Comparison of ENCODE assay signal across 10 cellular contexts in the genomic region with DNA sequence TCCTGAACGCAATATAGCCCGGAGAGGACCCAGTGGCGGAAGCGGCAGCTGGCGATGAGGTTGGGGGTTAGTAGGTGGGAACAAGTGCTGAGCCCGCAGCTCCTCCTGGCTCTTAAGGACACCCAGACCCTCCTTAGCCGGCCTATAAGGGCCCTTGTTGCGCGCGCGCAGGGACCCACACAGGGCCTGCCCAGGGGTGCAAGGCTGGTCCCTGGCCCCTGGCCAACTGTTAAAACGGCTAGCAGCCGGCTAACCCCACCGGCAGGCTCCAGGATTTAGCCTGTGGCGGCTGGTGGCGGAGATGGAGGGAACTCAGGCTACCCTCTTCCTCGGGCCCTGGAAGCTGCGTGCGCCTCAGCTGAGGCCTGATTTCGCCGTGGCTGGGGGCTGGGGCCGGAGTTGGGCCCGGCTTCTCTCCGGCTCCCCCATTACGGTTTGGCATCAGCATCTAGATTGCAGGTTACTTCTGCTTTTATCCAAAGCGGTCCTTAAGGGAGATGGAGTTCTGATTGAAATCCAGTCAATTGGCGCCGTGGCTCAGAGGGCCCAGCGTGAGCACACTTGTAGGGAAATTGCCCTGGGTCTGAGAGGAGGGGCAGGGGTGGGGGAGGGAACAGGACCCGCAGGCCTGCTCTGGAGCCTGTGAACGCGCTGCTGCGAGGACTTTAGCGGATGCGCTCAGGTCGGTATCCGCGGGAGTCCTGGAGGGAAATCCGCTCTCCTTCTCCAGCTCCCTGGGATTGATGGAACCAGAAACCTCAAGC. TPM values are rescaled to one million over a fixed set of nuclear protein-coding genes. Genes with fewer than 3 reads are reported as not detected.
DNase-seq lines count a peak whose midpoint lies in the region; ATAC-seq and TF ChIP-seq lines count a peak whose summit lies in the region.
"Had no signal": no experiment of that assay in that cellular context is flagged by ENCODE, and none has a peak within 500 bp of the region (broad histone marks: within the 10 kb centered on the region; RNA-seq: fewer than 3 reads in every experiment).

No MANE protein-coding gene starts in this region.

- no peak overlapping the region for H3K9ac ChIP-seq in Karpas-422 (ENCODE audit: low read length)

- H3K4me2 ChIP-seq in Karpas-422 (ENCODE audit: low read depth, low read length, poor library complexity, severe bottlenecking), result peak overlapping the region; percentile 63

- DNase-seq in Calu3, result no peak
- DNase-seq in Karpas-422, result no peak
- DNase-seq in nephron progenitor cell, result peak; percentile 39
- no peak for DNase-seq in stimulated activated CD4-positive, alpha-beta T cell treated with anti-CD3 and anti-CD28 coated beads, Interleukin-2, amount 100 ng/mL, for 24 hours
- no peak for DNase-seq in transverse colon
- DNase-seq: DND-41, KG1 had no signal

- H4K20me1 ChIP-seq in Karpas-422 (ENCODE audit: insufficient read depth, low read depth, low read length), result no peaks in the 10 kb centered on the region

- H3K27me3 Mint-ChIP-seq in Calu3 (ENCODE audit: unreplicated experiment) (peaks cover 98% of the 10 kb centered on the region), nephron progenitor cell (ENCODE audit: low read depth, poor library complexity) (peaks cover 91% of the 10 kb centered on the region)

- WGBS in ectodermal cell, 2 experiments, result 4 to 5% methylated on average over 39 of the region's 39 CpGs
- 30% methylated on average over 32 of the region's 39 CpGs; no CpG with 5 or more reads in 1 of the 2 donors for WGBS in transverse colon (ENCODE audit: low coverage in 1 of 2), 2 donors

- intact Hi-C loops in Calu3 (cut with micrococcal nuclease; ENCODE audit: unreplicated experiment) (no loop called here), transverse colon (cut with DNase I; ENCODE audit: low total_unique reads) (no loop called here)

- H3K79me2 ChIP-seq in Karpas-422 (ENCODE audit: low read length), result no peaks in the 10 kb centered on the region

- no peaks in the 10 kb centered on the region for H3K9me2 ChIP-seq in Karpas-422 (replicated peaks; ENCODE audit: insufficient read depth, low read length)

- H3K4me3 Mint-ChIP-seq in Calu3 (ENCODE audit: low read depth, unreplicated experiment) (peak overlapping the region; percentile 56), nephron progenitor cell (no peak overlapping the region)

- no peak overlapping the region for H3K27ac Mint-ChIP-seq in Calu3 (ENCODE audit: unreplicated experiment)
- no peak overlapping the region for H3K27ac Mint-ChIP-seq in nephron progenitor cell

- H3K4me1 Mint-ChIP-seq in Calu3 (ENCODE audit: low read depth, unreplicated experiment) (no peaks in the 10 kb centered on the region), nephron progenitor cell (peaks cover 30% of the 10 kb centered on the region)

- no TSS peak for BruUV-seq in Calu3 (replicated peaks; lab: Mats Ljungman, UMichigan)

- H3K36me3 ChIP-seq in Karpas-422 (ENCODE audit: insufficient read depth, low read length) (no peaks in the 10 kb centered on the region), ectodermal cell (ENCODE audit: control insufficient read depth, insufficient read depth, low read length) (no peaks in the 10 kb centered on the region), transverse colon (no peaks in the 10 kb centered on the region)

- TF ChIP-seq POLR2A in transverse colon (IDR thresholded peaks at IDR 0.05), result no peak

- H3K36me3 Mint-ChIP-seq in Calu3 (ENCODE audit: insufficient read depth, unreplicated experiment) (no peaks in the 10 kb centered on the region), nephron progenitor cell (ENCODE audit: low read depth) (no peaks in the 10 kb centered on the region)

- H3K9me3 ChIP-seq in Karpas-422 (ENCODE audit: low read length) (no peaks in the 10 kb centered on the region), ectodermal cell (ENCODE audit: control insufficient read depth, low read length) (no peaks in the 10 kb centered on the region), transverse colon (no peaks in the 10 kb centered on the region)

- H3K4me1 ChIP-seq in Karpas-422 (ENCODE audit: low read length) (peaks cover 9% of the 10 kb centered on the region), ectodermal cell (ENCODE audit: control insufficient read depth, insufficient read depth, low read length) (peaks cover 21% of the 10 kb centered on the region), transverse colon (peaks cover 0 to 15% (median 13%) of the 10 kb centered on the region in 4 donors)

- no peak for ATAC-seq in GM18498 (IDR thresholded peaks at IDR 0.05; ENCODE audit: unreplicated experiment)
- no peak for ATAC-seq in GM21737 (IDR thresholded peaks at IDR 0.05; ENCODE audit: unreplicated experiment)

- CTCF ChIA-PET in Calu3 (lab: Charles Lee), result interaction anchor here (0.5 to 3.3 kb wide), 7 partner anchors 17 to 196 kb away, joined by 3 to 16 read pairs (median 5); no protein-coding TSS in a partner anchor

- H3K4me3 ChIP-seq in Karpas-422 (ENCODE audit: low read length), result peak overlapping the region; percentile 28; the same call in 1 of the 2 replicates
- peak overlapping the region; percentile 24 for H3K4me3 ChIP-seq in ectodermal cell (ENCODE audit: insufficient read depth, low read depth, low read length)
- H3K4me3 ChIP-seq in transverse colon, result peak overlapping the region in 2 of 4 donors; percentile 3 to 40

- H2AFZ ChIP-seq in Karpas-422 (ENCODE audit: low read length), result 0 out of 2 replicates have a peak overlapping the region, but pooled peaks have one; percentile 46

- TF ChIP-seq CTCF in Calu3 (IDR thresholded peaks at IDR 0.05; ENCODE audit: unreplicated experiment) (no peak), nephron progenitor cell (IDR thresholded peaks at IDR 0.05) (no peak), transverse colon (IDR thresholded peaks at IDR 0.05) (no peak)

- H3K9me3 Mint-ChIP-seq in Calu3 (ENCODE audit: low read depth, unreplicated experiment) (no peaks in the 10 kb centered on the region), nephron progenitor cell (no peaks in the 10 kb centered on the region)

- TF ChIP-seq EP300 in transverse colon (IDR thresholded peaks at IDR 0.05; ENCODE audit: low read depth), result no peak

- no peaks in the 10 kb centered on the region for H3K27me3 ChIP-seq in Karpas-422 (ENCODE audit: low read length)
- H3K27me3 ChIP-seq in ectodermal cell (ENCODE audit: control insufficient read depth, insufficient read depth, low read length, poor library complexity, severe bottlenecking), result peaks cover 59% of the 10 kb centered on the region
- H3K27me3 ChIP-seq in transverse colon, result peaks cover 68% of the 10 kb centered on the region

- in situ Hi-C loops in transverse colon (cut with MboI; ENCODE audit: low pct_ligation_motif_present in 1 of 4, low pct_unique_long_range_greater_than_20kb in 1 of 4, low sequenced_read_pairs in 3 of 4), result no loop called here

- H3K27ac ChIP-seq in Karpas-422 (ENCODE audit: low read length) (no peak overlapping the region), ectodermal cell (ENCODE audit: insufficient read depth, low read depth, low read length, poor library complexity, severe bottlenecking) (no peak overlapping the region), transverse colon (no peak overlapping the region)

RNA-seq across cellular contexts. Expression of a gene that starts 37.0 kb away (rescaled TPM):
- 30.1 and 40.2 TPM in 2 replicates for total RNA-seq in Calu3 (2022)
- 19.6 and 23.2 TPM in 2 replicates for total RNA-seq in Karpas-422 (2014; rRNA removed; shearing (Covaris generic); ENCODE audit: low replicate concordance)
- 54.2 TPM for polyA plus RNA-seq in ectodermal cell (2013, experiment 1 of 4)
- polyA plus RNA-seq in ectodermal cell (2013, experiment 2 of 4), result 54.0 TPM
- polyA plus RNA-seq in ectodermal cell (2013, experiment 3 of 4), result 38.1 TPM
- 42.7 TPM for polyA plus RNA-seq in ectodermal cell (2013, experiment 4 of 4)
- 10 to 100 TPM in 2 of 4 donors, not detected in 2; 16.9 to 21.8 TPM for total RNA-seq in transverse colon
